22 cellular contexts compared by ENCODE assay signal in genomic region chr18:69752737-69753380, GRCh38.
A peak's percentile ranks its signal among the peaks of the same experiment; 100 is the strongest.
DNase-seq lines count a peak whose midpoint lies in the region; ATAC-seq and TF ChIP-seq lines count a peak whose summit lies in the region.
"Had no signal": no experiment of that assay in that cellular context is flagged by ENCODE, and none has a peak within 500 bp of the region (broad histone marks: within the 10 kb centered on the region; RNA-seq: fewer than 3 reads in every experiment).

No MANE protein-coding gene starts in this region.

- H3K36me3 ChIP-seq in endodermal cell (ENCODE audit: control insufficient read depth, insufficient read depth, low read length): no peaks in the 10 kb centered on the region

- no peak overlapping the region for H3K9ac ChIP-seq in endodermal cell (ENCODE audit: extremely low read depth, low read length, poor library complexity, severe bottlenecking)
- H3K9ac ChIP-seq: KMS-11 had no signal

- DNase-seq in COLO668 (lab: John Stamatoyannopoulos, UW; ENCODE audit: unreplicated experiment) (peak; percentile 51), NCI-H146 (lab: John Stamatoyannopoulos, UW) (peak; percentile 97), endodermal cell (peak; percentile 46), mucosa of gallbladder (ENCODE audit: low spot score) (no peak), HCEC 1CT (no peak)
- no peak for DNase-seq in activated T-cell treated with anti-CD3 and anti-CD28 coated beads, Interleukin-2, amount 50 U/mL, for 24 hours
- DNase-seq: CD4-positive, CD25-positive, alpha-beta regulatory T cell; DND-41; GDM1; NCI-H1048; NCI-H1694 treated with DMSO at 0.1 percent for 48 hours; NCI-H2171; NCI-H526; OCI-M1; RPMI8226; SIG-M5; T-helper 17 cell had no signal

- H3K4me3 Mint-ChIP-seq in endodermal cell: no peak overlapping the region
- H3K4me3 Mint-ChIP-seq in activated T-cell treated with anti-CD3 and anti-CD28 coated beads, Interleukin-2, amount 50 U/mL, for 24 hours: no peak overlapping the region
- H3K4me3 Mint-ChIP-seq: B cell; CD4-positive, CD25-positive, alpha-beta regulatory T cell; T-helper 17 cell had no signal

- peaks cover 13% of the 10 kb centered on the region for H3K4me1 ChIP-seq in endodermal cell (ENCODE audit: control insufficient read depth, insufficient read depth, low read length)

- peaks cover 6% of the 10 kb centered on the region for H3K9me3 Mint-ChIP-seq in endodermal cell
- peaks cover 14% of the 10 kb centered on the region for H3K9me3 Mint-ChIP-seq in activated T-cell treated with anti-CD3 and anti-CD28 coated beads, Interleukin-2, amount 50 U/mL, for 24 hours

- H3K9me3 ChIP-seq in endodermal cell (ENCODE audit: control insufficient read depth, low read length): no peaks in the 10 kb centered on the region

- H3K27me3 ChIP-seq in endodermal cell (ENCODE audit: control insufficient read depth, insufficient read depth, low read length, poor library complexity, severe bottlenecking): no peaks in the 10 kb centered on the region

- H3K27ac ChIP-seq in 22Rv1 (peak overlapping the region; percentile 64), endodermal cell (ENCODE audit: low read depth, low read length) (no peak overlapping the region)
- H3K27ac ChIP-seq: KMS-11 had no signal

- no peak overlapping the region for H3K27ac Mint-ChIP-seq in endodermal cell
- H3K27ac Mint-ChIP-seq in activated T-cell treated with anti-CD3 and anti-CD28 coated beads, Interleukin-2, amount 50 U/mL, for 24 hours: no peak overlapping the region
- H3K27ac Mint-ChIP-seq: B cell; CD4-positive, CD25-positive, alpha-beta regulatory T cell; T-helper 17 cell had no signal

- no peak overlapping the region for H3K4me3 ChIP-seq in endodermal cell (ENCODE audit: low read length)
- H3K4me3 ChIP-seq: GM12878 had no signal

- TF ChIP-seq CTCF in 22Rv1 (IDR thresholded peaks at IDR 0.05) (no peak), endodermal cell (conservative IDR thresholded peaks at IDR 0.05) (no peak)

- H3K27me3 Mint-ChIP-seq in endodermal cell (ENCODE audit: insufficient read depth): no peaks in the 10 kb centered on the region
- H3K27me3 Mint-ChIP-seq in activated T-cell treated with anti-CD3 and anti-CD28 coated beads, Interleukin-2, amount 50 U/mL, for 24 hours: no peaks in the 10 kb centered on the region
- H3K27me3 Mint-ChIP-seq: B cell, T-helper 17 cell had no signal

- 87 to 88% methylated on average over 2 of the region's 3 CpGs for WGBS in endodermal cell (ENCODE audit: insufficient coverage in 1 of 2, insufficient read length in 1 of 2), 2 experiments

- no peak for ATAC-seq in HG03045 (IDR thresholded peaks at IDR 0.05; ENCODE audit: unreplicated experiment)
- ATAC-seq: GM12878, T-helper 17 cell had no signal

- H3K36me3 Mint-ChIP-seq in endodermal cell (ENCODE audit: low read depth): no peaks in the 10 kb centered on the region
- H3K36me3 Mint-ChIP-seq in activated T-cell treated with anti-CD3 and anti-CD28 coated beads, Interleukin-2, amount 50 U/mL, for 24 hours (ENCODE audit: low read depth): peaks cover 53% of the 10 kb centered on the region
- H3K36me3 Mint-ChIP-seq: CD4-positive, CD25-positive, alpha-beta regulatory T cell had no signal

- peaks cover 22% of the 10 kb centered on the region for H3K4me1 Mint-ChIP-seq in endodermal cell
- H3K4me1 Mint-ChIP-seq in activated T-cell treated with anti-CD3 and anti-CD28 coated beads, Interleukin-2, amount 50 U/mL, for 24 hours (ENCODE audit: low read depth): peaks cover 34% of the 10 kb centered on the region
- H3K4me1 Mint-ChIP-seq: B cell had no signal

Comparison
In these comparisons a context has a peak if more than half of its experiments do, and no peak if none do; other contexts are left out.
1. DNase-seq: peak in COLO668 (single experiment), NCI-H146 (single experiment) and endodermal cell (single experiment); none in mucosa of gallbladder (single experiment), HCEC 1CT (single experiment) and activated T-cell treated with anti-CD3 and anti-CD28 coated beads, Interleukin-2, amount 50 U/mL, for 24 hours (single experiment).